Comparison of ENCODE assay signal across 21 cellular contexts in genomic region chr2:200121931-200122330, GRCh38.
"Had no signal": no experiment of that assay in that cellular context is flagged by ENCODE, and none has a peak within 500 bp of the region (broad histone marks: within the 10 kb centered on the region; RNA-seq: fewer than 3 reads in every experiment).

No MANE protein-coding gene starts in this region.

- H3K4me1 Mint-ChIP-seq: activated naive CD4-positive, alpha-beta T cell treated with anti-CD3 and anti-CD28 coated beads, Interleukin-2, amount 50 U/mL, for 24 hours; central memory CD8-positive, alpha-beta T cell; endodermal cell; naive thymus-derived CD4-positive, alpha-beta T cell had no signal

- ATAC-seq: heart left ventricle; naive thymus-derived CD4-positive, alpha-beta T cell; upper lobe of right lung had no signal

- H3K27ac Mint-ChIP-seq: activated CD4-positive, alpha-beta memory T cell treated with anti-CD3 and anti-CD28 coated beads for 36 hours; activated naive CD4-positive, alpha-beta T cell treated with anti-CD3 and anti-CD28 coated beads, Interleukin-2, amount 50 U/mL, for 24 hours; activated T-helper 1 cell treated with anti-CD3 and anti-CD28 coated beads, Interleukin-12 subunit alpha, Interleukin-12 subunit beta, Interleukin-2, Interleukin-4 antibody, amounts not matched to agents 30 ng/mL and 10 ng/mL and 1 ng/mL, durations not matched to agents 14 hours and 24 hours and 36 hours; endodermal cell; naive thymus-derived CD4-positive, alpha-beta T cell; progenitor cell of endocrine pancreas; stimulated activated naive CD8-positive, alpha-beta T cell treated with anti-CD3 and anti-CD28 coated beads, Interleukin-15, Interleukin-2, amounts not matched to agents 100 ng/mL and 50 ng/mL, for 24 hours had no signal

- H3K27ac ChIP-seq: coronary artery, heart left ventricle, thyroid gland, upper lobe of right lung had no signal

- H3K27me3 ChIP-seq: heart left ventricle, thyroid gland, upper lobe of right lung had no signal

- H3K27me3 Mint-ChIP-seq: progenitor cell of endocrine pancreas had no signal

- H3K36me3 Mint-ChIP-seq: activated CD4-positive, alpha-beta memory T cell treated with anti-CD3 and anti-CD28 coated beads for 36 hours; activated naive CD4-positive, alpha-beta T cell treated with anti-CD3 and anti-CD28 coated beads, Interleukin-2, amount 50 U/mL, for 24 hours had no signal

- H3K4me3 ChIP-seq: coronary artery, heart left ventricle, lung, thyroid gland, upper lobe of right lung had no signal

- H3K9me3 ChIP-seq: heart left ventricle, SK-N-SH, thyroid gland, upper lobe of right lung had no signal

- H3K36me3 ChIP-seq: heart left ventricle, thyroid gland, upper lobe of right lung had no signal

- DNase-seq: activated CD4-positive, alpha-beta memory T cell treated with anti-CD3 and anti-CD28 coated beads for 36 hours; activated CD4-positive, alpha-beta T cell treated with anti-CD3 and anti-CD28 coated beads for 48 hours; activated gamma-delta T cell; aorta; endodermal cell; heart left ventricle; islet precursor cell; naive thymus-derived CD4-positive, alpha-beta T cell; SK-N-SH; stimulated activated CD4-positive, alpha-beta T cell treated with anti-CD3 and anti-CD28 coated beads, Interleukin-1b, Interleukin-23, amount 100 ng/mL, for 48 hours; substantia nigra; T-helper 2 cell; thyroid gland; upper lobe of right lung had no signal

- H3K4me3 Mint-ChIP-seq: activated CD4-positive, alpha-beta memory T cell treated with anti-CD3 and anti-CD28 coated beads for 36 hours; activated naive CD4-positive, alpha-beta T cell treated with anti-CD3 and anti-CD28 coated beads, Interleukin-2, amount 50 U/mL, for 24 hours; activated T-helper 1 cell treated with anti-CD3 and anti-CD28 coated beads, Interleukin-12 subunit alpha, Interleukin-12 subunit beta, Interleukin-2, Interleukin-4 antibody, amounts not matched to agents 30 ng/mL and 10 ng/mL and 1 ng/mL, durations not matched to agents 14 hours and 24 hours and 36 hours; central memory CD8-positive, alpha-beta T cell; endodermal cell; naive thymus-derived CD4-positive, alpha-beta T cell; stimulated activated naive CD8-positive, alpha-beta T cell treated with anti-CD3 and anti-CD28 coated beads, Interleukin-15, Interleukin-2, amounts not matched to agents 100 ng/mL and 50 ng/mL, for 24 hours had no signal

- H3K4me1 ChIP-seq: upper lobe of right lung had no signal

- H3K9me3 Mint-ChIP-seq: activated CD4-positive, alpha-beta memory T cell treated with anti-CD3 and anti-CD28 coated beads for 36 hours; activated naive CD4-positive, alpha-beta T cell treated with anti-CD3 and anti-CD28 coated beads, Interleukin-2, amount 50 U/mL, for 24 hours; activated T-helper 1 cell treated with anti-CD3 and anti-CD28 coated beads, Interleukin-12 subunit alpha, Interleukin-12 subunit beta, Interleukin-2, Interleukin-4 antibody, amounts not matched to agents 30 ng/mL and 10 ng/mL and 1 ng/mL, durations not matched to agents 14 hours and 24 hours and 36 hours; central memory CD8-positive, alpha-beta T cell had no signal
